ENCODE assay signal across 23 cellular contexts in the genomic region with DNA sequence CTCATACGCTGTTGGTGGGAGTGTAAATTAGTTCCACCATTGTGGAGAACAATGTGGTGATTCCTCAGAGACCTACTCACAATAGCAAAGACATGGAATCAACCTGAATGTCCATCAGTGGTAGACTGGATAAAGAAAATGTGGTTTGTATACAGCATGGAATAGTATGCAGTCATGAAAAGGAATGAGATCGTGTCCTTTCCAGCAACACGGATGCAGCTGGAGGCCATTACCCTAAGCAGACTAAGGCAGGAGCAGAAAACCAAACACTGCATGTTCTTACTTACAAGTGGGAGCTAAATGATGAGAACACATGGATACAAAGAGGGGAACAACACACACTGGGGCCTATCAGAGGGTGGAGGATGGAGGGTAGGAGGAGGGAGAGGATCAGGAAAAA.
"Had no signal": no experiment of that assay in that cellular context is flagged by ENCODE, and none has a peak within 500 bp of the region (broad histone marks: within the 10 kb centered on the region; RNA-seq: fewer than 3 reads in every experiment).

No MANE protein-coding gene starts in this region.

- H3K9ac ChIP-seq: parathyroid adenoma had no signal

- H3K79me2 ChIP-seq: parathyroid adenoma had no signal

- H3K4me1 ChIP-seq: parathyroid adenoma had no signal

- DNase-seq: colonic mucosa; effector CD8-positive, alpha-beta T cell; foreskin fibroblast; glutamatergic neuron; immature natural killer cell; left cardiac atrium; midbrain; naive B cell; occipital lobe; psoas muscle; retina; stimulated activated naive CD4-positive, alpha-beta T cell; stomach; substantia nigra had no signal

- H3K4me3 ChIP-seq: colonic mucosa, esophagus muscularis mucosa, gastroesophageal sphincter, left ventricle myocardium inferior, lower lobe of right lung, psoas muscle, stomach, thoracic aorta, transverse colon had no signal

- H3K36me3 ChIP-seq: colonic mucosa, lower lobe of right lung, thoracic aorta, transverse colon had no signal

- FAIRE-seq: keratinocyte had no signal

- H3K9me3 ChIP-seq: colonic mucosa, esophagus muscularis mucosa, gastroesophageal sphincter, left ventricle myocardium inferior, lower lobe of right lung, psoas muscle, stomach, thoracic aorta, transverse colon had no signal

- H3K27me3 ChIP-seq: colonic mucosa, esophagus muscularis mucosa, gastroesophageal sphincter, stomach, transverse colon had no signal

- H3K27ac ChIP-seq: colonic mucosa, esophagus muscularis mucosa, gastroesophageal sphincter, left ventricle myocardium inferior, lower lobe of right lung, parathyroid adenoma, psoas muscle, stomach had no signal

- H2AFZ ChIP-seq: parathyroid adenoma had no signal

- ATAC-seq: gastroesophageal sphincter, left cardiac atrium, lower lobe of right lung, psoas muscle, sciatic nerve had no signal
